ENCODE assay signal across 23 cellular contexts in genomic region chr22:30160926-30161546, GRCh38.
A peak's percentile ranks its signal among the peaks of the same experiment; 100 is the strongest.
DNase-seq lines count a peak whose midpoint lies in the region; ATAC-seq and TF ChIP-seq lines count a peak whose summit lies in the region.
"Had no signal": no experiment of that assay in that cellular context is flagged by ENCODE, and none has a peak within 500 bp of the region (broad histone marks: within the 10 kb centered on the region; RNA-seq: fewer than 3 reads in every experiment).

No MANE protein-coding gene starts in this region.

- ATAC-seq in natural killer cell treated with Interleukin-12 subunit alpha and Interleukin-12 subunit beta and Interleukin-15 and Interleukin-18, amount 100 ng/mL, for 72 hours = peak in 1 of 2 donors; percentile 67
- ATAC-seq in natural killer cell (no peak), HG03135 (IDR thresholded peaks at IDR 0.05; ENCODE audit: unreplicated experiment) (no peak)
- ATAC-seq: CD8-positive, alpha-beta T cell had no signal

- H3K36me3 Mint-ChIP-seq in natural killer cell treated with Interleukin-12 subunit alpha and Interleukin-12 subunit beta and Interleukin-15 and Interleukin-18, amount 100 ng/mL, for 72 hours = no peaks in the 10 kb centered on the region
- H3K36me3 Mint-ChIP-seq in natural killer cell = no peaks in the 10 kb centered on the region
- H3K36me3 Mint-ChIP-seq in activated T-helper 1 cell treated with anti-CD3 and anti-CD28 coated beads, Interleukin-12 subunit alpha, Interleukin-12 subunit beta, Interleukin-2, Interleukin-4 antibody, amounts not matched to agents 30 ng/mL and 10 ng/mL and 1 ng/mL, durations not matched to agents 14 hours and 24 hours and 36 hours (ENCODE audit: low read depth) = peaks cover 10% of the 10 kb centered on the region
- H3K36me3 Mint-ChIP-seq: CD8-positive, alpha-beta T cell had no signal

- H3K9me3 ChIP-seq in SK-N-MC (ENCODE audit: low read depth, low read length) (no peaks in the 10 kb centered on the region), thymus (ENCODE audit: control insufficient read depth) (no peaks in the 10 kb centered on the region), Karpas-422 (ENCODE audit: low read length) (no peaks in the 10 kb centered on the region)
- H3K9me3 ChIP-seq: neutrophil, testis had no signal

- no peak overlapping the region for H2AFZ ChIP-seq in Karpas-422 (ENCODE audit: low read length)

- peak overlapping the region; percentile 36 for H3K4me3 Mint-ChIP-seq in natural killer cell treated with Interleukin-12 subunit alpha and Interleukin-12 subunit beta and Interleukin-15 and Interleukin-18, amount 100 ng/mL, for 72 hours
- no peak overlapping the region for H3K4me3 Mint-ChIP-seq in natural killer cell
- peak overlapping the region; percentile 12 for H3K4me3 Mint-ChIP-seq in activated T-helper 1 cell treated with anti-CD3 and anti-CD28 coated beads, Interleukin-12 subunit alpha, Interleukin-12 subunit beta, Interleukin-2, Interleukin-4 antibody, amounts not matched to agents 30 ng/mL and 10 ng/mL and 1 ng/mL, durations not matched to agents 14 hours and 24 hours and 36 hours
- H3K4me3 Mint-ChIP-seq: CD8-positive, alpha-beta T cell had no signal

- peak overlapping the region; percentile 30 to 48 for H3K27ac Mint-ChIP-seq in natural killer cell treated with Interleukin-12 subunit alpha and Interleukin-12 subunit beta and Interleukin-15 and Interleukin-18, amount 100 ng/mL, for 72 hours
- H3K27ac Mint-ChIP-seq in natural killer cell = no peak overlapping the region
- peak overlapping the region; percentile 93 for H3K27ac Mint-ChIP-seq in activated T-helper 1 cell treated with anti-CD3 and anti-CD28 coated beads, Interleukin-12 subunit alpha, Interleukin-12 subunit beta, Interleukin-2, Interleukin-4 antibody, amounts not matched to agents 30 ng/mL and 10 ng/mL and 1 ng/mL, durations not matched to agents 14 hours and 24 hours and 36 hours
- H3K27ac Mint-ChIP-seq: CD8-positive, alpha-beta T cell had no signal

- H3K27me3 ChIP-seq in thymus (ENCODE audit: control insufficient read depth, insufficient read depth) (no peaks in the 10 kb centered on the region), Karpas-422 (ENCODE audit: low read length) (no peaks in the 10 kb centered on the region)
- H3K27me3 ChIP-seq: neutrophil, testis had no signal

- no peak overlapping the region for H3K4me2 ChIP-seq in Karpas-422 (ENCODE audit: low read depth, low read length, poor library complexity, severe bottlenecking)

- H3K9ac ChIP-seq in SK-N-MC (ENCODE audit: insufficient read length) (no peak overlapping the region), Karpas-422 (ENCODE audit: low read length) (no peak overlapping the region)

- H3K4me1 Mint-ChIP-seq in natural killer cell treated with Interleukin-12 subunit alpha and Interleukin-12 subunit beta and Interleukin-15 and Interleukin-18, amount 100 ng/mL, for 72 hours (ENCODE audit: low read depth in 2 of 2) = peaks cover 3 to 16% of the 10 kb centered on the region in 2 donors
- H3K4me1 Mint-ChIP-seq in natural killer cell = peaks cover 0 to 5% of the 10 kb centered on the region in 2 donors
- H3K4me1 Mint-ChIP-seq in activated T-helper 1 cell treated with anti-CD3 and anti-CD28 coated beads, Interleukin-12 subunit alpha, Interleukin-12 subunit beta, Interleukin-2, Interleukin-4 antibody, amounts not matched to agents 30 ng/mL and 10 ng/mL and 1 ng/mL, durations not matched to agents 14 hours and 24 hours and 36 hours (ENCODE audit: low read depth) = peaks cover 67% of the 10 kb centered on the region

- H3K36me3 ChIP-seq in SK-N-MC (ENCODE audit: insufficient read depth, low read length) (no peaks in the 10 kb centered on the region), thymus (ENCODE audit: control insufficient read depth, insufficient read depth) (no peaks in the 10 kb centered on the region), Karpas-422 (ENCODE audit: insufficient read depth, low read length) (no peaks in the 10 kb centered on the region)
- H3K36me3 ChIP-seq: neutrophil, WERI-Rb-1 had no signal

- no peaks in the 10 kb centered on the region for H3K9me3 Mint-ChIP-seq in natural killer cell treated with Interleukin-12 subunit alpha and Interleukin-12 subunit beta and Interleukin-15 and Interleukin-18, amount 100 ng/mL, for 72 hours
- H3K9me3 Mint-ChIP-seq in natural killer cell = no peaks in the 10 kb centered on the region
- peaks cover 12% of the 10 kb centered on the region for H3K9me3 Mint-ChIP-seq in activated T-helper 1 cell treated with anti-CD3 and anti-CD28 coated beads, Interleukin-12 subunit alpha, Interleukin-12 subunit beta, Interleukin-2, Interleukin-4 antibody, amounts not matched to agents 30 ng/mL and 10 ng/mL and 1 ng/mL, durations not matched to agents 14 hours and 24 hours and 36 hours
- H3K9me3 Mint-ChIP-seq: CD8-positive, alpha-beta T cell had no signal

- H4K20me1 ChIP-seq in Karpas-422 (ENCODE audit: insufficient read depth, low read depth, low read length) = no peaks in the 10 kb centered on the region

- no peak for TF ChIP-seq CTCF in natural killer cell (IDR thresholded peaks at IDR 0.05)

- H3K27ac ChIP-seq in SK-N-MC (peak overlapping the region; percentile 58), thymus (ENCODE audit: low read depth) (peak overlapping the region; percentile 47), Karpas-422 (ENCODE audit: low read length) (no peak overlapping the region)
- H3K27ac ChIP-seq: neutrophil, testis, WERI-Rb-1 had no signal

- no peak for DNase-seq in natural killer cell treated with Interleukin-12 subunit alpha and Interleukin-12 subunit beta and Interleukin-15 and Interleukin-18, amount 100 ng/mL, for 72 hours (ENCODE audit: low spot score)
- no peak for DNase-seq in natural killer cell
- DNase-seq in SK-N-MC (ENCODE audit: low read depth, low spot score) = no peak
- DNase-seq in activated T-helper 1 cell treated with anti-CD3 and anti-CD28 coated beads, Interleukin-12 subunit alpha, Interleukin-12 subunit beta, Interleukin-2, Interleukin-4 antibody, amounts not matched to agents 30 ng/mL and 10 ng/mL and 1 ng/mL, durations not matched to agents 14 hours and 24 hours and 36 hours (ENCODE audit: low spot score) = no peak
- DNase-seq in Karpas-422 = no peak
- no peak for DNase-seq in UCSD-AML1 (lab: John Stamatoyannopoulos, UW; ENCODE audit: unreplicated experiment)
- DNase-seq: activated CD8-positive, alpha-beta memory T cell treated with anti-CD3 and anti-CD28 coated beads for 24 hours; amygdala; CD8-positive, alpha-beta T cell; H7; KBM-7; kidney; NCI-H187; NCI-H226; NCI-H82; Right ventricle myocardium superior; SW 1271; testis; WERI-Rb-1 had no signal

- no peaks in the 10 kb centered on the region for H3K79me2 ChIP-seq in Karpas-422 (ENCODE audit: low read length)

- H3K9me2 ChIP-seq in Karpas-422 (replicated peaks; ENCODE audit: insufficient read depth, low read length) = no peaks in the 10 kb centered on the region

- H3K4me3 ChIP-seq in SK-N-MC (no peak overlapping the region), thymus (ENCODE audit: low read length) (no peak overlapping the region), Karpas-422 (ENCODE audit: low read length) (no peak overlapping the region)
- H3K4me3 ChIP-seq: lung, testis had no signal

- intact Hi-C loops in natural killer cell (cut with micrococcal nuclease) = no loop called here
- intact Hi-C loops in activated T-helper 1 cell treated with anti-CD3 and anti-CD28 coated beads, Interleukin-12 subunit alpha, Interleukin-12 subunit beta, Interleukin-2, Interleukin-4 antibody, amounts not matched to agents 30 ng/mL and 10 ng/mL and 1 ng/mL, durations not matched to agents 14 hours and 24 hours and 36 hours (cut with micrococcal nuclease) = loop anchor here (10.0 kb wide), 1 partner anchor 584 kb away; no protein-coding TSS in a partner anchor

- H3K4me1 ChIP-seq in thymus (ENCODE audit: control insufficient read depth, insufficient read depth, low read length) (peaks cover 10% of the 10 kb centered on the region), Karpas-422 (ENCODE audit: low read length) (no peaks in the 10 kb centered on the region)
- H3K4me1 ChIP-seq: testis had no signal

- peaks cover 0 to 8% of the 10 kb centered on the region in 2 donors for H3K27me3 Mint-ChIP-seq in natural killer cell treated with Interleukin-12 subunit alpha and Interleukin-12 subunit beta and Interleukin-15 and Interleukin-18, amount 100 ng/mL, for 72 hours
- H3K27me3 Mint-ChIP-seq in natural killer cell (ENCODE audit: low read depth in 2 of 2) = peaks cover 0 to 5% of the 10 kb centered on the region in 2 donors
- peaks cover 2% of the 10 kb centered on the region for H3K27me3 Mint-ChIP-seq in activated T-helper 1 cell treated with anti-CD3 and anti-CD28 coated beads, Interleukin-12 subunit alpha, Interleukin-12 subunit beta, Interleukin-2, Interleukin-4 antibody, amounts not matched to agents 30 ng/mL and 10 ng/mL and 1 ng/mL, durations not matched to agents 14 hours and 24 hours and 36 hours (ENCODE audit: insufficient read depth)

Comparison
In these comparisons a context has a peak if more than half of its experiments do, and no peak if none do; other contexts are left out.
1. H3K27ac Mint-ChIP-seq: peak in natural killer cell treated with Interleukin-12 subunit alpha and Interleukin-12 subunit beta and Interleukin-15 and Interleukin-18, amount 100 ng/mL, for 72 hours (2 of 2) and activated T-helper 1 cell treated with anti-CD3 and anti-CD28 coated beads, Interleukin-12 subunit alpha, Interleukin-12 subunit beta, Interleukin-2, Interleukin-4 antibody, amounts not matched to agents 30 ng/mL and 10 ng/mL and 1 ng/mL, durations not matched to agents 14 hours and 24 hours and 36 hours (single experiment); none in natural killer cell (0 of 2).